Comparison of ENCODE assay signal across 13 cellular contexts in the genomic region with DNA sequence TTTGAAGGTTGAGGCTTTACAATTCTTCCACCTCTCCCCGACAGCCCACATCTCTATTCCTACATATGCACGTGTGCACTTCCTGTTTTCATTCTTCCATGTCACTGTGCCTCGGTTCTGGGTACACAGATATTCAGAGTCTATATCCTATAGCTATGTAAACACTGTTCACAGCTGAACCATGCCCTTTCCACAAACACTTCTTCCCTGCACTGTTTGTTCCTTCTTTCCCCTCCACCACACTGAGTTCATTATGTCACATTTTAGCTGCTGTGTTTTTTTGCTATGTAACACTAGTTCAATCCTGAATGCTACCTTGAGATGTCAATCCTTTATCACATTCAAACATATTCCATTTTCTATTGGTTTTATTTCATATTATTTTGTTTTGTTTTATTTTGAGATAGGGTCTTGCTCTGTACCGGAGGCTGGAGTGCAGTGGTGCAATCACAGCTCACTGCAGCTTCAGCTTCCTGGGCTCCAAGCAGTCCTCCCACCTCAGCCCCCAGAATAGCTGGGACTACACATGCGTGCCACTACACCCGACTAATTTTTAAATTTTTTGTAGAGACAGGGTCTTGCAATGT. TPM values are rescaled to one million over a fixed set of nuclear protein-coding genes. Genes with fewer than 3 reads are reported as not detected.
A peak's percentile ranks its signal among the peaks of the same experiment; 100 is the strongest.
DNase-seq lines count a peak whose midpoint lies in the region; TF ChIP-seq lines count a peak whose summit lies in the region.
"Had no signal": no experiment of that assay in that cellular context is flagged by ENCODE, and none has a peak within 500 bp of the region (broad histone marks: within the 10 kb centered on the region; RNA-seq: fewer than 3 reads in every experiment).

No MANE protein-coding gene starts in this region.

- H3K9me3 ChIP-seq in prostate gland, result no peaks in the 10 kb centered on the region

- no peaks in the 10 kb centered on the region for H3K36me3 ChIP-seq in prostate gland

- intact Hi-C loops in prostate gland (cut with DNase I), result no loop called here

- no peak overlapping the region for H3K27ac ChIP-seq in prostate gland
- H3K27ac ChIP-seq: C4-2B, epithelial cell of prostate, KMS-11 had no signal

- TF ChIP-seq CTCF in type B pancreatic cell (conservative IDR thresholded peaks at IDR 0.05) (no peak), prostate gland (IDR thresholded peaks at IDR 0.05) (no peak)

- DNase-seq in activated naive CD4-positive, alpha-beta T cell (lab: John Stamatoyannopoulos, UW), result no peak
- DNase-seq in NCI-H69 (lab: John Stamatoyannopoulos, UW), result peak; percentile 69
- no peak for DNase-seq in type B pancreatic cell (ENCODE audit: extremely low spot score, unreplicated experiment)
- DNase-seq in activated CD4-positive, CD25-positive, alpha-beta regulatory T cell (lab: John Stamatoyannopoulos, UW), result no peak
- DNase-seq in NCI-H2227 treated with DMSO at 0.1 percent for 48 hours (lab: John Stamatoyannopoulos, UW), result no peak
- DNase-seq in prostate gland (ENCODE audit: low spot score), result no peak
- DNase-seq: activated CD8-positive, alpha-beta memory T cell treated with anti-CD3 and anti-CD28 coated beads, Interleukin-2, amount 50 U/mL, for 4 hours; NCI-H526 treated with DMSO at 0.1 percent for 48 hours had no signal

- H3K27me3 ChIP-seq in prostate gland (replicated peaks; ENCODE audit: insufficient read depth), result no peaks in the 10 kb centered on the region

- peak overlapping the region; percentile 92 for H3K27ac Mint-ChIP-seq in activated naive CD4-positive, alpha-beta T cell treated with anti-CD3 and anti-CD28 coated beads, Interleukin-2, amount 50 U/mL, for 24 hours
- peak overlapping the region; percentile 83 for H3K27ac Mint-ChIP-seq in activated naive CD8-positive, alpha-beta T cell
- H3K27ac Mint-ChIP-seq in type B pancreatic cell, result peak overlapping the region; percentile 7

- H3K27me3 Mint-ChIP-seq in activated naive CD4-positive, alpha-beta T cell treated with anti-CD3 and anti-CD28 coated beads, Interleukin-2, amount 50 U/mL, for 24 hours, result no peaks in the 10 kb centered on the region
- no peaks in the 10 kb centered on the region for H3K27me3 Mint-ChIP-seq in activated naive CD8-positive, alpha-beta T cell
- no peaks in the 10 kb centered on the region for H3K27me3 Mint-ChIP-seq in type B pancreatic cell

- no peaks in the 10 kb centered on the region for H3K36me3 Mint-ChIP-seq in activated naive CD4-positive, alpha-beta T cell treated with anti-CD3 and anti-CD28 coated beads, Interleukin-2, amount 50 U/mL, for 24 hours
- no peaks in the 10 kb centered on the region for H3K36me3 Mint-ChIP-seq in activated naive CD8-positive, alpha-beta T cell
- no peaks in the 10 kb centered on the region for H3K36me3 Mint-ChIP-seq in type B pancreatic cell

- 62% methylated on average over 6 of the region's 6 CpGs for WGBS in prostate gland

- peaks cover 29% of the 10 kb centered on the region for H3K4me1 Mint-ChIP-seq in activated naive CD4-positive, alpha-beta T cell treated with anti-CD3 and anti-CD28 coated beads, Interleukin-2, amount 50 U/mL, for 24 hours
- peaks cover 20% of the 10 kb centered on the region for H3K4me1 Mint-ChIP-seq in activated naive CD8-positive, alpha-beta T cell (ENCODE audit: low read depth)
- no peaks in the 10 kb centered on the region for H3K4me1 Mint-ChIP-seq in type B pancreatic cell (ENCODE audit: unreplicated experiment)

- no peaks in the 10 kb centered on the region for H3K4me1 ChIP-seq in prostate gland (replicated peaks)

- TF ChIP-seq POLR2A in prostate gland (IDR thresholded peaks at IDR 0.05), result no peak

- no peaks in the 10 kb centered on the region for H3K9me3 Mint-ChIP-seq in activated naive CD4-positive, alpha-beta T cell treated with anti-CD3 and anti-CD28 coated beads, Interleukin-2, amount 50 U/mL, for 24 hours
- no peaks in the 10 kb centered on the region for H3K9me3 Mint-ChIP-seq in activated naive CD8-positive, alpha-beta T cell (ENCODE audit: low read depth)
- no peaks in the 10 kb centered on the region for H3K9me3 Mint-ChIP-seq in type B pancreatic cell

- H3K4me3 Mint-ChIP-seq in activated naive CD4-positive, alpha-beta T cell treated with anti-CD3 and anti-CD28 coated beads, Interleukin-2, amount 50 U/mL, for 24 hours, result peak overlapping the region; percentile 53
- H3K4me3 Mint-ChIP-seq in activated naive CD8-positive, alpha-beta T cell, result peak overlapping the region; percentile 30
- no peak overlapping the region for H3K4me3 Mint-ChIP-seq in type B pancreatic cell

- no peak overlapping the region for H3K4me3 ChIP-seq in prostate gland

RNA-seq across cellular contexts. Expression of gene MAPK3, which starts 17.0 kb away (rescaled TPM):
- 79.6 and 88.0 TPM in 2 replicates for total RNA-seq in type B pancreatic cell (ENCODE audit: low replicate concordance)
- 10 to 100 TPM; 19.0 to 77.4 TPM for total RNA-seq in prostate gland

RNA-seq across cellular contexts. Expression of gene GDPD3, which starts 26.7 kb away (rescaled TPM):
- total RNA-seq in type B pancreatic cell (ENCODE audit: low replicate concordance) (19.7 and 23.2 TPM in 2 replicates), prostate gland (1 to 10 TPM in 1 of 2 donors, under 1 TPM in 1; 0.91 to 2.4 TPM)

RNA-seq across cellular contexts. Expression of gene CORO1A, which starts 43.4 kb away (rescaled TPM):
- total RNA-seq in type B pancreatic cell (ENCODE audit: low replicate concordance), result 10.8 and 21.3 TPM in 2 replicates
- total RNA-seq in prostate gland, result 10 to 100 TPM in 1 of 2 donors, 1 to 10 TPM in 1; 8.9 to 14.7 TPM

RNA-seq across cellular contexts. Expression of gene YPEL3, which starts 44.0 kb away (rescaled TPM):
- 37.9 and 61.9 TPM in 2 replicates for total RNA-seq in type B pancreatic cell (ENCODE audit: low replicate concordance)
- total RNA-seq in prostate gland, result 100 to 1,000 TPM; 150 to 164 TPM

RNA-seq across cellular contexts. Expression of gene TBX6, which starts 48.3 kb away (rescaled TPM):
- total RNA-seq in type B pancreatic cell (ENCODE audit: low replicate concordance) (1.6 TPM in 2 replicates), prostate gland (1 to 10 TPM; 1.5 to 2.5 TPM)

Comparison
In these comparisons a context has a peak if more than half of its experiments do, and no peak if none do; other contexts are left out.
1. H3K27ac Mint-ChIP-seq: peak in every context shown above with its lines; median percentile 92 in activated naive CD4-positive, alpha-beta T cell treated with anti-CD3 and anti-CD28 coated beads, Interleukin-2, amount 50 U/mL, for 24 hours; 83 in activated naive CD8-positive, alpha-beta T cell; 7 in type B pancreatic cell.